Comparison of ENCODE assay signal across 8 cellular contexts in the genomic region with DNA sequence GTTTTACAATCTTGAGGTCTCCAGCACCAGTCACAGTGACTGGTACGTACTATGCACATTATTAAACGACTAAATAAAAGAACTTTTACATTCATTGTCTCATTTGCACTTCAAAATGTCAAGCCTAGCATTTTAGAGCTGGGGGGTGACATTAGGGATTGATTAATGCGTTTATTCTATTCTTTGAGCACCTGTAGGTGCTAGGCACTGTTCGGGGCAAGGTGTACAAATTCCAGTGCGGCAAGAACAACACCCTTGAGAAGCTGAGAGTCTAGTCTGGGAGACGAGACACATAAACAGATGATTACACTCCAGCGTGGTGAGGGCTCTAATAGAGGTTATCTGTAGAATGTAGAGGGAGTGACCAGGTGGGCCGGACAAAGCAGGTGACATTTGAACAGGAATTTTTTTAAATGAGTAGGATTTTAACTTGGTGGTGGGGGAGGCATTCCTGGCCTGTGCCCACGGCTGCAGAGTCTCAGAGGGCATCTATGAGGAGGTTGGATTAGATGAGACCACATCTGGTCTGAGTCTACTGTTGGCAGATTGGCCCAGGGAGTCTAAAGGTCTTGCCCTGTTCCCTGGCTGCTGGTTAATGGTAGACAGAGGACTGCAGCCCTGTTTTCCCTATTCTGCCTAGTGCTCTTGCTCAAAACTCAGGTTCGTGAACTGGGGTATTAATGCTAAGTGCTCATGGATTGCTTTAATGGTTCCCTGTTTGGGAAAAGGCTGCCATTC. TPM values are rescaled to one million over a fixed set of nuclear protein-coding genes. Genes with fewer than 3 reads are reported as not detected.
DNase-seq lines count a peak whose midpoint lies in the region; ATAC-seq, FAIRE-seq and TF ChIP-seq lines count a peak whose summit lies in the region.

No MANE protein-coding gene starts in this region.

- TF ChIP-seq POLR2A in breast epithelium (IDR thresholded peaks at IDR 0.05) = no peak

- no peaks in the 10 kb centered on the region for H3K4me1 ChIP-seq in breast epithelium
- peaks cover 17% of the 10 kb centered on the region for H3K4me1 ChIP-seq in muscle layer of colon (ENCODE audit: insufficient read depth, low read length)

- no peaks in the 10 kb centered on the region for H3K36me3 ChIP-seq in breast epithelium
- H3K36me3 ChIP-seq in muscle layer of colon (ENCODE audit: insufficient read depth, low read length) = no peaks in the 10 kb centered on the region

- DNase-seq in AG10803 (ENCODE audit: low read depth) (no peak), breast epithelium (ENCODE audit: low spot score in 2 of 2) (no peak), HTR-8/SVneo (ENCODE audit: insufficient read length, low spot score) (no peak), activated gamma-delta T cell (lab: John Stamatoyannopoulos, UW) (no peak), HuH-7.5 (ENCODE audit: low spot score) (no peak)
- DNase-seq in Jurkat, Clone E6-1 (ENCODE audit: low read depth, low spot score) = no peak

- H3K27ac ChIP-seq in breast epithelium (peak overlapping the region; percentile 87 to 99), muscle layer of colon (ENCODE audit: low read depth, low read length) (peak overlapping the region; percentile 95)

- no peak for TF ChIP-seq CTCF in AG10803 (conservative IDR thresholded peaks at IDR 0.05; ENCODE audit: low read length)
- no peak for TF ChIP-seq CTCF in breast epithelium (IDR thresholded peaks at IDR 0.05)

- intact Hi-C loops in breast epithelium (cut with DNase I; ENCODE audit: low total_unique reads) = loop anchor here (5.0 kb wide), 1 partner anchor 988 kb away; no protein-coding TSS in a partner anchor

- peak overlapping the region; percentile 21 for H3K9ac ChIP-seq in muscle layer of colon (ENCODE audit: low read length)

- H3K9me3 ChIP-seq in breast epithelium (no peaks in the 10 kb centered on the region), muscle layer of colon (ENCODE audit: low read length) (no peaks in the 10 kb centered on the region)

- no peak for ATAC-seq in GM18873 (IDR thresholded peaks at IDR 0.05; ENCODE audit: low FRiP score, unreplicated experiment)

- H3K27me3 ChIP-seq in breast epithelium (no peaks in the 10 kb centered on the region), muscle layer of colon (ENCODE audit: control insufficient read depth in 1 of 2, insufficient read depth in 2 of 2, low read length in 2 of 2) (no peaks in the 10 kb centered on the region)

- FAIRE-seq in HTR-8/SVneo (lab: Jason Lieb, UNC) = no peak

- H3K4me3 ChIP-seq in AG10803 (ENCODE audit: low read length) (peak overlapping the region; percentile 86), breast epithelium (peak overlapping the region; percentile 65 to 98 (median 71)), muscle layer of colon (ENCODE audit: low read depth in 1 of 2, low read length in 2 of 2) (peak overlapping the region; percentile 68 to 76)
- peak overlapping the region; percentile 81 for H3K4me3 ChIP-seq in Jurkat, Clone E6-1 (ENCODE audit: low read length)

RNA-seq across cellular contexts. Expression of gene CAT, which starts 1.0 kb away (rescaled TPM):
- 64.0 TPM for polyA plus RNA-seq in Jurkat, Clone E6-1 (2012; ENCODE audit: insufficient read depth, insufficient read length)
- 100 to 1,000 TPM; 177 to 469 (median 190) TPM for total RNA-seq in breast epithelium
